In genomic region chr17:63946440-63947363, GRCh38 we compare ENCODE assay signal across 7 cellular contexts. TPM values are rescaled to one million over a fixed set of nuclear protein-coding genes. Genes with fewer than 3 reads are reported as not detected.
DNase-seq lines count a peak whose midpoint lies in the region; ATAC-seq and TF ChIP-seq lines count a peak whose summit lies in the region.

No MANE protein-coding gene starts in this region.

- peak overlapping the region; percentile 17 for H3K4me3 Mint-ChIP-seq in natural killer cell treated with Interleukin-12 subunit alpha and Interleukin-12 subunit beta and Interleukin-15 and Interleukin-18, amount 100 ng/mL, for 72 hours

- no peak overlapping the region for H3K27ac ChIP-seq in upper lobe of right lung

- TF ChIP-seq CTCF in GM12874 (IDR thresholded peaks at IDR 0.05; ENCODE audit: insufficient read depth, low read depth, low read length) (peak; percentile 93), epithelial cell of proximal tubule (conservative IDR thresholded peaks at IDR 0.05; ENCODE audit: low read depth, low read length) (peak; percentile 62), upper lobe of right lung (IDR thresholded peaks at IDR 0.05) (peak; percentile 77)

- no peaks in the 10 kb centered on the region for H3K9me3 Mint-ChIP-seq in natural killer cell treated with Interleukin-12 subunit alpha and Interleukin-12 subunit beta and Interleukin-15 and Interleukin-18, amount 100 ng/mL, for 72 hours

- H3K36me3 Mint-ChIP-seq in natural killer cell treated with Interleukin-12 subunit alpha and Interleukin-12 subunit beta and Interleukin-15 and Interleukin-18, amount 100 ng/mL, for 72 hours = no peaks in the 10 kb centered on the region

- no peaks in the 10 kb centered on the region for H3K36me3 ChIP-seq in upper lobe of right lung

- ATAC-seq in HG02678 (IDR thresholded peaks at IDR 0.05; ENCODE audit: unreplicated experiment) (peak; percentile 71), upper lobe of right lung (peak; percentile 81)
- ATAC-seq in natural killer cell treated with Interleukin-12 subunit alpha and Interleukin-12 subunit beta and Interleukin-15 and Interleukin-18, amount 100 ng/mL, for 72 hours = peak; percentile 72 to 90

- DNase-seq in NCI-H82 treated with DMSO at 0.1 percent for 48 hours (lab: John Stamatoyannopoulos, UW; ENCODE audit: unreplicated experiment) = peak; percentile 32
- DNase-seq in activated CD8-positive, alpha-beta memory T cell treated with anti-CD3 and anti-CD28 coated beads, Interleukin-2, amount 50 U/mL, for 4 hours = peak; percentile 57
- DNase-seq in epithelial cell of proximal tubule (ENCODE audit: low read depth) = no peak
- peak; percentile 74 for DNase-seq in natural killer cell treated with Interleukin-12 subunit alpha and Interleukin-12 subunit beta and Interleukin-15 and Interleukin-18, amount 100 ng/mL, for 72 hours (ENCODE audit: low spot score)
- no peak for DNase-seq in upper lobe of right lung

- H3K27me3 Mint-ChIP-seq in natural killer cell treated with Interleukin-12 subunit alpha and Interleukin-12 subunit beta and Interleukin-15 and Interleukin-18, amount 100 ng/mL, for 72 hours = peaks cover 0 to 6% of the 10 kb centered on the region in 2 donors

- H3K4me1 ChIP-seq in upper lobe of right lung = peaks cover 6% of the 10 kb centered on the region

- peaks cover 0 to 17% of the 10 kb centered on the region in 2 donors for H3K4me1 Mint-ChIP-seq in natural killer cell treated with Interleukin-12 subunit alpha and Interleukin-12 subunit beta and Interleukin-15 and Interleukin-18, amount 100 ng/mL, for 72 hours (ENCODE audit: low read depth in 2 of 2)

- H3K4me3 ChIP-seq in epithelial cell of proximal tubule (ENCODE audit: low read depth, low read length) (no peak overlapping the region), upper lobe of right lung (no peak overlapping the region)

- intact Hi-C loops in upper lobe of right lung (cut with DNase I) = no loop called here

- peak overlapping the region in 1 of 2 donors; percentile 69 for H3K27ac Mint-ChIP-seq in natural killer cell treated with Interleukin-12 subunit alpha and Interleukin-12 subunit beta and Interleukin-15 and Interleukin-18, amount 100 ng/mL, for 72 hours

- H3K9me3 ChIP-seq in upper lobe of right lung = no peaks in the 10 kb centered on the region

- H3K27me3 ChIP-seq in upper lobe of right lung = no peaks in the 10 kb centered on the region

RNA-seq across cellular contexts. Expression of gene CD79B, which starts 14.6 kb away (rescaled TPM):
- total RNA-seq in epithelial cell of proximal tubule (not detected in 2 replicates), upper lobe of right lung (4.7 TPM)
- 10 to 100 TPM; 33.8 to 58.6 TPM for total RNA-seq in natural killer cell treated with Interleukin-12 subunit alpha and Interleukin-12 subunit beta and Interleukin-15 and Interleukin-18, amount 100 ng/mL, for 72 hours

RNA-seq across cellular contexts. Expression of gene SCN4A, which starts 26.0 kb away (rescaled TPM):
- total RNA-seq in epithelial cell of proximal tubule (under 0.01 TPM in 1 of 2 replicates, not detected in the other), upper lobe of right lung (not detected)
- under 1 TPM in 1 of 2 donors, not detected in 1; 0.08 TPM for total RNA-seq in natural killer cell treated with Interleukin-12 subunit alpha and Interleukin-12 subunit beta and Interleukin-15 and Interleukin-18, amount 100 ng/mL, for 72 hours

RNA-seq across cellular contexts. Expression of gene GH1, which starts 28.1 kb away (rescaled TPM):
- total RNA-seq in epithelial cell of proximal tubule = not detected in 2 replicates
- not detected for total RNA-seq in natural killer cell treated with Interleukin-12 subunit alpha and Interleukin-12 subunit beta and Interleukin-15 and Interleukin-18, amount 100 ng/mL, for 72 hours
- total RNA-seq in upper lobe of right lung = not detected

RNA-seq across cellular contexts. Expression of gene CSHL1, which starts 35.6 kb away (rescaled TPM):
- total RNA-seq in epithelial cell of proximal tubule (not detected in 2 replicates), upper lobe of right lung (not detected)
- not detected for total RNA-seq in natural killer cell treated with Interleukin-12 subunit alpha and Interleukin-12 subunit beta and Interleukin-15 and Interleukin-18, amount 100 ng/mL, for 72 hours

RNA-seq across cellular contexts. Expression of gene CSH1, which starts 50.3 kb away (rescaled TPM):
- total RNA-seq in epithelial cell of proximal tubule (not detected in 2 replicates), upper lobe of right lung (not detected)
- not detected for total RNA-seq in natural killer cell treated with Interleukin-12 subunit alpha and Interleukin-12 subunit beta and Interleukin-15 and Interleukin-18, amount 100 ng/mL, for 72 hours

Comparison
In these comparisons a context has a peak if more than half of its experiments do, and no peak if none do; other contexts are left out.
1. DNase-seq: peak in NCI-H82 treated with DMSO at 0.1 percent for 48 hours (single experiment), activated CD8-positive, alpha-beta memory T cell treated with anti-CD3 and anti-CD28 coated beads, Interleukin-2, amount 50 U/mL, for 4 hours (single experiment) and natural killer cell treated with Interleukin-12 subunit alpha and Interleukin-12 subunit beta and Interleukin-15 and Interleukin-18, amount 100 ng/mL, for 72 hours (single experiment); none in epithelial cell of proximal tubule (single experiment) and upper lobe of right lung (single experiment).
2. Peak in every context shown above with its lines, with median percentiles within 50 percentile points of each other: CTCF ChIP-seq and ATAC-seq.